ENCODE assay signal across 24 cellular contexts in the genomic region with DNA sequence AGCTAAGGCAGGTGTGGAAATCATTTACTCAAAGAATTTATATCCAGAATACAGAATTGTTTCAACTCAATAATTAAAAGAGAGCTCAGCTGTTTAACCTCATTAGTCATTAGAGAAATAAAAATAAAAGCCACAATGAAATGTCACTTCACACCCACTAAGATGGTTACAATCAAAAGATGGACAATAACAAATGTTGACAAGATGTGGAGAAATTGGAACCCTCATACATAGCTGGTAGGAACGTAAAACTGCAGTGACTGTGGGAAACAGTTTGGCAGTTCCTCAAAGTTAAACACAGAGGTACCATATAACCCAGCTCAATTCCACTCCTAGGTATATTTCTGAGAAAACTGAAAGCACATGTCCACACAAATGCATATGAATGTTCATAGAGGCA.
"Had no signal": no experiment of that assay in that cellular context is flagged by ENCODE, and none has a peak within 500 bp of the region (broad histone marks: within the 10 kb centered on the region; RNA-seq: fewer than 3 reads in every experiment).

No MANE protein-coding gene starts in this region.

- DNase-seq: cortex of kidney; effector memory CD8-positive, alpha-beta T cell; kidney; mesenchymal stem cell; mucosa of descending colon; naive thymus-derived CD4-positive, alpha-beta T cell; psoas muscle; right cardiac atrium; stimulated activated CD4-positive, alpha-beta T cell treated with anti-CD3 and anti-CD28 coated beads, Interleukin-12 subunit alpha, Interleukin-12 subunit beta, amount 100 ng/mL, for 4 hours; stimulated activated CD4-positive, alpha-beta T cell treated with anti-CD3 and anti-CD28 coated beads, Interleukin-1b, Interleukin-23, amount 100 ng/mL, for 48 hours; stimulated activated CD4-positive, alpha-beta T cell treated with anti-CD3 and anti-CD28 coated beads, Interleukin-4, amount 100 ng/mL, for 1 hour; stimulated activated CD8-positive, alpha-beta memory T cell treated with anti-CD3 and anti-CD28 coated beads, Interleukin-4, amount 100 ng/mL, for 48 hours; stimulated activated naive CD4-positive, alpha-beta T cell; stimulated activated naive CD8-positive, alpha-beta T cell treated with anti-CD3 and anti-CD28 coated beads, Interleukin-15, amount 100 ng/mL, for 72 hours; transverse colon; upper lobe of right lung; uterus had no signal

- H3K27ac Mint-ChIP-seq: effector memory CD8-positive, alpha-beta T cell; mesothelial cell of epicardium; nephron; neural progenitor cell; stimulated activated naive CD8-positive, alpha-beta T cell treated with anti-CD3 and anti-CD28 coated beads, Interleukin-15, amount 100 ng/mL, for 72 hours had no signal

- H3K4me2 ChIP-seq: neural progenitor cell, smooth muscle cell had no signal

- H3K9ac ChIP-seq: neural progenitor cell had no signal

- H3K4me1 ChIP-seq: neural progenitor cell, psoas muscle, uterus had no signal

- H3K4me3 ChIP-seq: lung, mucosa of descending colon, neural progenitor cell, psoas muscle, smooth muscle cell, suprapubic skin, transverse colon, upper lobe of right lung, uterus had no signal

- H3K27me3 Mint-ChIP-seq: effector memory CD8-positive, alpha-beta T cell; naive thymus-derived CD4-positive, alpha-beta T cell; stimulated activated naive CD8-positive, alpha-beta T cell treated with anti-CD3 and anti-CD28 coated beads, Interleukin-15, amount 100 ng/mL, for 72 hours had no signal

- H3K4me1 Mint-ChIP-seq: mesothelial cell of epicardium; naive thymus-derived CD4-positive, alpha-beta T cell; nephron; neural progenitor cell; stimulated activated naive CD8-positive, alpha-beta T cell treated with anti-CD3 and anti-CD28 coated beads, Interleukin-15, amount 100 ng/mL, for 72 hours had no signal

- H3K27me3 ChIP-seq: neural progenitor cell, suprapubic skin, transverse colon, upper lobe of right lung, uterus had no signal

- ATAC-seq: effector memory CD8-positive, alpha-beta T cell; left lobe of liver; mucosa of descending colon; naive thymus-derived CD4-positive, alpha-beta T cell; psoas muscle; right cardiac atrium; stimulated activated naive CD8-positive, alpha-beta T cell treated with anti-CD3 and anti-CD28 coated beads, Interleukin-15, amount 100 ng/mL, for 72 hours; upper lobe of right lung had no signal

- H3K9me3 Mint-ChIP-seq: effector memory CD8-positive, alpha-beta T cell had no signal

- H2AFZ ChIP-seq: neural progenitor cell had no signal

- H3K9me3 ChIP-seq: psoas muscle, suprapubic skin, transverse colon, upper lobe of right lung, uterus had no signal

- H3K4me3 Mint-ChIP-seq: effector memory CD8-positive, alpha-beta T cell; mesothelial cell of epicardium; naive thymus-derived CD4-positive, alpha-beta T cell; nephron; neural progenitor cell; stimulated activated naive CD8-positive, alpha-beta T cell treated with anti-CD3 and anti-CD28 coated beads, Interleukin-15, amount 100 ng/mL, for 72 hours had no signal

- H3K27ac ChIP-seq: neural progenitor cell, psoas muscle, suprapubic skin, transverse colon, upper lobe of right lung, uterus had no signal

- H3K36me3 ChIP-seq: uterus had no signal
